1 cellular context compared by ENCODE assay signal in the genomic region with DNA sequence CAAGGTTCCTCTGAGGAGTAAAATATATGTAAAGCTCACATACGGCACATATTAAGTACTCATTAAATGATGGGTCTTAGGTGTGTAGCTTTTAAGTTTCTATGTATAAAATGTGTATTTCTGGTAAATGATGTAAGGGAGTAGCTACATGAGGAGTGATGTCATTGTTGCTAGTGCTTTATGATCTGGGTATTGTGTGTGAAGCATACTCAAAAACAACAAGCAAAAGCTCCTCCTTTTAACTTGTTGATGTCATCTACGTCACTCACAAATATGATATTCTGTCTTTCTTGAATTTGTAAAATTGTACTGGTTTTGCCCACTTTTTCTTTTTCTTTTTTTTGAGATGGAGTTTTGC.
TF ChIP-seq lines count a peak whose summit lies in the region.

No MANE protein-coding gene starts in this region.

TF ChIP-seq in HEK293, 187 proteins besides CTCF, POLR2A, EP300 and RAD21 (continued from another document):
- TF ChIP-seq, protein P1, sequence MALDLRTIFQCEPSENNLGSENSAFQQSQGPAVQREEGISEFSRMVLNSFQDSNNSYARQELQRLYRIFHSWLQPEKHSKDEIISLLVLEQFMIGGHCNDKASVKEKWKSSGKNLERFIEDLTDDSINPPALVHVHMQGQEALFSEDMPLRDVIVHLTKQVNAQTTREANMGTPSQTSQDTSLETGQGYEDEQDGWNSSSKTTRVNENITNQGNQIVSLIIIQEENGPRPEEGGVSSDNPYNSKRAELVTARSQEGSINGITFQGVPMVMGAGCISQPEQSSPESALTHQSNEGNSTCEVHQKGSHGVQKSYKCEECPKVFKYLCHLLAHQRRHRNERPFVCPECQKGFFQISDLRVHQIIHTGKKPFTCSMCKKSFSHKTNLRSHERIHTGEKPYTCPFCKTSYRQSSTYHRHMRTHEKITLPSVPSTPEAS (tag by site-specific recombination; IDR thresholded peaks at IDR 0.05) = no peak; the same call in 1 of the 2 replicates
- 0 out of 2 replicates have a peak, but pooled peaks have one; percentile 26 for TF ChIP-seq ZNF24 (tag by site-specific recombination; IDR thresholded peaks at IDR 0.05)
- TF ChIP-seq ZNF791 (tag by site-specific recombination; IDR thresholded peaks at IDR 0.05) = no peak
- TF ChIP-seq, protein P2, sequence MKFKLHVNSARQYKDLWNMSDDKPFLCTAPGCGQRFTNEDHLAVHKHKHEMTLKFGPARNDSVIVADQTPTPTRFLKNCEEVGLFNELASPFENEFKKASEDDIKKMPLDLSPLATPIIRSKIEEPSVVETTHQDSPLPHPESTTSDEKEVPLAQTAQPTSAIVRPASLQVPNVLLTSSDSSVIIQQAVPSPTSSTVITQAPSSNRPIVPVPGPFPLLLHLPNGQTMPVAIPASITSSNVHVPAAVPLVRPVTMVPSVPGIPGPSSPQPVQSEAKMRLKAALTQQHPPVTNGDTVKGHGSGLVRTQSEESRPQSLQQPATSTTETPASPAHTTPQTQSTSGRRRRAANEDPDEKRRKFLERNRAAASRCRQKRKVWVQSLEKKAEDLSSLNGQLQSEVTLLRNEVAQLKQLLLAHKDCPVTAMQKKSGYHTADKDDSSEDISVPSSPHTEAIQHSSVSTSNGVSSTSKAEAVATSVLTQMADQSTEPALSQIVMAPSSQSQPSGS (tag by site-specific recombination; IDR thresholded peaks at IDR 0.05; ENCODE audit: low read depth) = peak; percentile 96
- TF ChIP-seq ZFP37 (tag by site-specific recombination; IDR thresholded peaks at IDR 0.05) = no peak
TF ChIP-seq in HEK293: peak in this region for 9.
